8 cellular contexts compared by ENCODE assay signal in the genomic region with DNA sequence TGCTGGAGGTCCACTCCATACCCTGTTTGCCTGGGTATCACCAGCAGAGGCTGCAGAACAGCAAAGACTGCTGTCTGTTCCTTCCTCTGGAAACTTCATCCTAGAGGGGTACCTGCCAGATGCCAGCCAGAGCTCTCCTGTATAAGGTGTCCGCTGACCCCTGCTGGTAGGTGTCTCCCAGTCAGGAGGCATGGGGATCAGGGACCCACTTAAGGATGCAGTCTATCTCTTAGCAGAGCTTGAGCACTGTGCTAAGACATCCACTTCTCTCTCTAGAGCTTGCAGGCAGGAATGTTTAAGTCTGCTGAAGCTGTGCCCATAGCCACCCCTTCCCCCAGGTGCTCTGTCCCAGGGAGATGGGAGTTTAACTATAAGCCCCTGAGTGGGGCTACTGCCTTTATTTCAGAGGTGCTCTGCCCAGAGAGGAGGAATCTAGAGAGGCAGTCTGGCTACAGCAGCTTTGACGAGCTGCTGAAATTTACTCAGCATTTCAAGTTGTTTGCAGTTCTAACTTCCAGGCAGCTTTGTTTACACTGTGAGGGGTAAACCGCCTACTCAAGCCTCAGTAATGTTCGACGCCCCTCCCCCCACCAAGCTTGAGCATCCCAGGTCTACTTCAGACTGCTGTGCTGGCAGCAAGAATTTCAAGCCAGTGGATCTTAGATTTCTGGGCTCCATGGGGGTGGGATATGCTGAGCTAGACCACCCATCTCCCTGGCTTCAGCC.
A peak's percentile ranks its signal among the peaks of the same experiment; 100 is the strongest.
DNase-seq lines count a peak whose midpoint lies in the region; ATAC-seq and TF ChIP-seq lines count a peak whose summit lies in the region.
"Not testable (repeated sequence)": the region's sequence is repeated elsewhere in the genome, so short reads cannot be mapped to it uniquely, and the experiment has no call there.

No MANE protein-coding gene starts in this region.

- ATAC-seq in left lung, result peak; percentile 96

- peaks cover 38% of the 10 kb centered on the region for H3K36me3 Mint-ChIP-seq in HFFc6 (ENCODE audit: low read depth)
- not testable (repeated sequence) for H3K36me3 Mint-ChIP-seq in glutamatergic neuron (ENCODE audit: unreplicated experiment)

- intact Hi-C loops in left lung (cut with DNase I), result not testable (repeated sequence)

- DNase-seq in DMS 273 (lab: John Stamatoyannopoulos, UW; ENCODE audit: unreplicated experiment) (peak; percentile 3), NCI-H526 (lab: John Stamatoyannopoulos, UW) (peak; percentile 9 to 64), brain microvascular endothelial cell (peak; percentile 10), glutamatergic neuron (peak; percentile 45), left lung (peak; percentile 39 to 72)
- DNase-seq in HFFc6, result not testable (repeated sequence)
- peak; percentile 35 for DNase-seq in activated CD4-positive, alpha-beta T cell treated with anti-CD3 and anti-CD28 coated beads for 48 hours
- peak; percentile 4 to 5 for DNase-seq in stimulated activated CD4-positive, alpha-beta T cell treated with anti-CD3 and anti-CD28 coated beads, Interleukin-15, amount 100 ng/mL, for 48 hours (ENCODE audit: low read depth in 2 of 2)

- H3K27me3 Mint-ChIP-seq in HFFc6 (ENCODE audit: insufficient read depth); glutamatergic neuron (ENCODE audit: unreplicated experiment): not testable (repeated sequence)

- H3K9me3 Mint-ChIP-seq in HFFc6, result peaks cover 20% of the 10 kb centered on the region
- not testable (repeated sequence) for H3K9me3 Mint-ChIP-seq in glutamatergic neuron (ENCODE audit: unreplicated experiment)

- H3K4me3 Mint-ChIP-seq in HFFc6; glutamatergic neuron (ENCODE audit: unreplicated experiment): not testable (repeated sequence)

- not testable (repeated sequence) for H3K27ac ChIP-seq in brain microvascular endothelial cell, left lung

- not testable (repeated sequence) for H3K27me3 ChIP-seq in brain microvascular endothelial cell (replicated peaks); left lung

- H3K9me3 ChIP-seq in left lung, result not testable (repeated sequence)

- peak; percentile 64 for TF ChIP-seq CTCF in HFFc6 (IDR thresholded peaks at IDR 0.05)
- peak; percentile 44 for TF ChIP-seq CTCF in brain microvascular endothelial cell (IDR thresholded peaks at IDR 0.05; ENCODE audit: low read depth, low read length, missing control alignments)
- not testable (repeated sequence) for TF ChIP-seq CTCF in glutamatergic neuron (IDR thresholded peaks at IDR 0.05; ENCODE audit: partially characterized antibody, unreplicated experiment); left lung (IDR thresholded peaks at IDR 0.05)

- H3K36me3 ChIP-seq in brain microvascular endothelial cell (replicated peaks); left lung: not testable (repeated sequence)

- H3K4me3 ChIP-seq in brain microvascular endothelial cell (ENCODE audit: low read depth, low read length); left lung: not testable (repeated sequence)

- H3K4me1 Mint-ChIP-seq in HFFc6 (ENCODE audit: low read depth), result peaks cover 41% of the 10 kb centered on the region
- not testable (repeated sequence) for H3K4me1 Mint-ChIP-seq in glutamatergic neuron (ENCODE audit: low read depth, unreplicated experiment)

- in situ Hi-C loops in brain microvascular endothelial cell (cut with HindIII; ENCODE audit: low pct_ligation_motif_present, low sequenced_read_pairs), result not testable (repeated sequence)

- H3K4me1 ChIP-seq in left lung, result not testable (repeated sequence)

- not testable (repeated sequence) for H3K27ac Mint-ChIP-seq in HFFc6; glutamatergic neuron (ENCODE audit: unreplicated experiment)
